In the genomic region with DNA sequence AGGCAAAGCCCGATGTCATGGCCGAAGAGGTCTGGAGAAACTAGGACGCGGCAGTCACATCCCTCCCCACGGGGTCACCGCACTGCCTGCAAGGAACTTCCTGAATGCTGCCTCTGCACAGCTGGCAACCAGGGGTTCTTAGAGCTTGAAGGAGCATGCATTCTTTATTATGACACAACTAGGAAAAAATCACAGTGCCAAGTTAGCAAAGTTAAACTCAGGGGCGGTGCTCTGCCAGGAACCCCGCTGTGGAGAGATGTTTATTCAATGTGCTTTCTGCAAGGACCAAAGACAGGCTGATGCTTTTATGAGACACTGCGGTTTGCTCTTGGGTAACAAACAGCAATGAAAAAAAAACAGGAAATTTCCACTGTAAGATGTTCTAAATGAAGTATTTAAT, we compare ENCODE assay signal across 12 cellular contexts.
A peak's percentile ranks its signal among the peaks of the same experiment; 100 is the strongest.
DNase-seq lines count a peak whose midpoint lies in the region; ATAC-seq, FAIRE-seq and TF ChIP-seq lines count a peak whose summit lies in the region.
"Had no signal": no experiment of that assay in that cellular context is flagged by ENCODE, and none has a peak within 500 bp of the region (broad histone marks: within the 10 kb centered on the region; RNA-seq: fewer than 3 reads in every experiment).

No MANE protein-coding gene starts in this region.

- TF ChIP-seq CTCF in A549 (IDR thresholded peaks at IDR 0.05) (no peak), HFF-Myc (IDR thresholded peaks at IDR 0.05; ENCODE audit: low read depth, low read length, missing control alignments) (no peak), WTC11 (IDR thresholded peaks at IDR 0.05) (no peak)

- peaks cover 14% of the 10 kb centered on the region for H3K36me3 Mint-ChIP-seq in WTC11
- no peaks in the 10 kb centered on the region for H3K36me3 Mint-ChIP-seq in activated naive CD8-positive, alpha-beta T cell treated with anti-CD3 and anti-CD28 coated beads for 36 hours
- H3K36me3 Mint-ChIP-seq: IgD-negative memory B cell had no signal

- WGBS in A549 (ENCODE audit: missing lambda C conversion rate), result 12% methylated on average over 9 of the region's 9 CpGs

- H3K4me3 ChIP-seq in A549 (no peak overlapping the region), HFF-Myc (replicated peaks; ENCODE audit: low read depth, low read length) (no peak overlapping the region)
- H3K4me3 ChIP-seq: heart left ventricle, skin epidermis had no signal

- CTCF ChIA-PET in A549 (lab: Yijun Ruan, JAX), result interaction anchor here (1.1 kb wide), 1 partner anchor 38 kb away, joined by 3 read pairs; no protein-coding TSS in a partner anchor
- CTCF ChIA-PET in WTC11 (lab: Charles Lee), result no interaction called here

- TF ChIP-seq RAD21 in A549 (conservative IDR thresholded peaks at IDR 0.05 in 1 of 2, IDR thresholded peaks at IDR 0.05 in 1 of 2), result no peak

- H3K27ac Mint-ChIP-seq in WTC11, result no peak overlapping the region
- no peak overlapping the region for H3K27ac Mint-ChIP-seq in activated naive CD8-positive, alpha-beta T cell treated with anti-CD3 and anti-CD28 coated beads for 36 hours
- H3K27ac Mint-ChIP-seq: IgD-negative memory B cell had no signal

- H3K27me3 Mint-ChIP-seq in WTC11 (ENCODE audit: low read depth), result peaks cover 74% of the 10 kb centered on the region
- H3K27me3 Mint-ChIP-seq in activated naive CD8-positive, alpha-beta T cell treated with anti-CD3 and anti-CD28 coated beads for 36 hours, result peaks cover 12% of the 10 kb centered on the region

- peaks cover 31% of the 10 kb centered on the region for H3K4me1 ChIP-seq in A549
- H3K4me1 ChIP-seq: heart left ventricle had no signal

- no peak for FAIRE-seq in A549 (lab: Jason Lieb, UNC)

- peaks cover 19% of the 10 kb centered on the region for H3K9me3 Mint-ChIP-seq in WTC11
- H3K9me3 Mint-ChIP-seq in activated naive CD8-positive, alpha-beta T cell treated with anti-CD3 and anti-CD28 coated beads for 36 hours, result no peaks in the 10 kb centered on the region

- H3K27ac ChIP-seq in A549, result peak overlapping the region in 1 of 2 experiments; percentile 70; a peak in 3 of 6 replicates
- H3K27ac ChIP-seq: heart left ventricle had no signal

- POLR2A ChIA-PET in A549 (lab: Yijun Ruan, JAX) (no interaction called here), WTC11 (lab: Charles Lee) (no interaction called here)

- no peak overlapping the region for H3K4me3 Mint-ChIP-seq in WTC11
- H3K4me3 Mint-ChIP-seq in activated naive CD8-positive, alpha-beta T cell treated with anti-CD3 and anti-CD28 coated beads for 36 hours, result no peak overlapping the region
- H3K4me3 Mint-ChIP-seq: IgD-negative memory B cell had no signal

- TF ChIP-seq EP300 in A549 (IDR thresholded peaks at IDR 0.05), result no peak

- peaks cover 44% of the 10 kb centered on the region for H3K4me1 Mint-ChIP-seq in WTC11
- H3K4me1 Mint-ChIP-seq in activated naive CD8-positive, alpha-beta T cell treated with anti-CD3 and anti-CD28 coated beads for 36 hours, result no peaks in the 10 kb centered on the region
- H3K4me1 Mint-ChIP-seq: IgD-negative memory B cell had no signal

- ATAC-seq in A549 (peak; percentile 54 to 62; a peak in 3 of 6 replicates), WTC11 (peak; percentile 34; the same call in 1 of the 2 replicates), HG02970 (IDR thresholded peaks at IDR 0.05; ENCODE audit: low FRiP score, unreplicated experiment) (no peak)
- ATAC-seq: heart left ventricle had no signal

- no peak for TF ChIP-seq POLR2A in A549 (IDR thresholded peaks at IDR 0.05; ENCODE audit: low read length)

- H3K9me3 ChIP-seq in A549, result no peaks in the 10 kb centered on the region
- H3K9me3 ChIP-seq: heart left ventricle had no signal

- peak overlapping the region; percentile 47 for H3K4me2 ChIP-seq in A549

- DNase-seq in A549 (ENCODE audit: low read depth in 1 of 2, low spot score in 1 of 2), result peak; percentile 15 to 51
- peak; percentile 95 for DNase-seq in HFF-Myc (ENCODE audit: extremely low read depth, low read depth)
- no peak for DNase-seq in WTC11 (ENCODE audit: low spot score)
- peak; percentile 53 for DNase-seq in iPS-NIHi11 (ENCODE audit: low spot score)
- no peak for DNase-seq in DMS114 treated with DMSO at 0.1 percent for 48 hours (lab: John Stamatoyannopoulos, UW; ENCODE audit: unreplicated experiment)
- DNase-seq in stimulated activated CD4-positive, alpha-beta T cell treated with anti-CD3 and anti-CD28 coated beads, Interleukin-2, amount 100 ng/mL, for 48 hours, result no peak
- no peak for DNase-seq in activated naive CD8-positive, alpha-beta T cell treated with anti-CD3 and anti-CD28 coated beads for 36 hours
- DNase-seq: heart left ventricle, NCI-H226 had no signal

TF ChIP-seq in A549, 52 proteins besides CTCF, POLR2A, EP300 and RAD21:
- TF ChIP-seq CHD4 (IDR thresholded peaks at IDR 0.05; ENCODE audit: borderline replicate concordance), result no peak
- TF ChIP-seq CEBPB (IDR thresholded peaks at IDR 0.05), result peak; percentile 11 to 33; a peak in 1 of 4 replicates
- no peak for TF ChIP-seq EHF (CRISPR knock-in tag; IDR thresholded peaks at IDR 0.05)
- TF ChIP-seq, protein P1, sequence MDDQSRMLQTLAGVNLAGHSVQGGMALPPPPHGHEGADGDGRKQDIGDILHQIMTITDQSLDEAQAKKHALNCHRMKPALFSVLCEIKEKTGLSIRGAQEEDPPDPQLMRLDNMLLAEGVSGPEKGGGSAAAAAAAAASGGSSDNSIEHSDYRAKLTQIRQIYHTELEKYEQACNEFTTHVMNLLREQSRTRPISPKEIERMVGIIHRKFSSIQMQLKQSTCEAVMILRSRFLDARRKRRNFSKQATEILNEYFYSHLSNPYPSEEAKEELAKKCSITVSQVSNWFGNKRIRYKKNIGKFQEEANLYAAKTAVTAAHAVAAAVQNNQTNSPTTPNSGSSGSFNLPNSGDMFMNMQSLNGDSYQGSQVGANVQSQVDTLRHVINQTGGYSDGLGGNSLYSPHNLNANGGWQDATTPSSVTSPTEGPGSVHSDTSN (IDR thresholded peaks at IDR 0.05), result no peak
- 0 out of 2 replicates have a peak, but pooled peaks have one; percentile 21 for TF ChIP-seq JUNB (IDR thresholded peaks at IDR 0.05)
- TF ChIP-seq, protein P2, sequence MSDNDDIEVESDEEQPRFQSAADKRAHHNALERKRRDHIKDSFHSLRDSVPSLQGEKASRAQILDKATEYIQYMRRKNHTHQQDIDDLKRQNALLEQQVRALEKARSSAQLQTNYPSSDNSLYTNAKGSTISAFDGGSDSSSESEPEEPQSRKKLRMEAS (IDR thresholded peaks at IDR 0.05), result 0 out of 2 replicates have a peak, but pooled peaks have one; percentile 28
- peak; percentile 37; the same call in 1 of the 2 replicates for TF ChIP-seq GATA3 (IDR thresholded peaks at IDR 0.05; ENCODE audit: borderline replicate concordance)
- TF ChIP-seq FOSB (CRISPR knock-in tag; IDR thresholded peaks at IDR 0.05), result no peak

TF ChIP-seq in WTC11, 78 proteins besides CTCF, POLR2A, EP300 and RAD21:
- TF ChIP-seq ZNF263 (CRISPR knock-in tag; IDR thresholded peaks at IDR 0.05; ENCODE audit: low read depth) (no peak), ZNF416 (CRISPR knock-in tag; IDR thresholded peaks at IDR 0.05) (no peak), NR3C1 (CRISPR knock-in tag; conservative IDR thresholded peaks at IDR 0.05; ENCODE audit: low read depth) (no peak), EMX1 (CRISPR knock-in tag; IDR thresholded peaks at IDR 0.05) (no peak), NFE2L1 (CRISPR knock-in tag; IDR thresholded peaks at IDR 0.05) (no peak)

Comparison
In these comparisons a context has a peak if more than half of its experiments do, and no peak if none do; other contexts are left out.
1. DNase-seq: peak in A549 (2 of 2), HFF-Myc (single experiment) and iPS-NIHi11 (single experiment); none in WTC11 (single experiment), DMS114 treated with DMSO at 0.1 percent for 48 hours (single experiment), stimulated activated CD4-positive, alpha-beta T cell treated with anti-CD3 and anti-CD28 coated beads, Interleukin-2, amount 100 ng/mL, for 48 hours (0 of 2) and activated naive CD8-positive, alpha-beta T cell treated with anti-CD3 and anti-CD28 coated beads for 36 hours (single experiment).